ENCODE assay signal across 1 cellular context in the genomic region with DNA sequence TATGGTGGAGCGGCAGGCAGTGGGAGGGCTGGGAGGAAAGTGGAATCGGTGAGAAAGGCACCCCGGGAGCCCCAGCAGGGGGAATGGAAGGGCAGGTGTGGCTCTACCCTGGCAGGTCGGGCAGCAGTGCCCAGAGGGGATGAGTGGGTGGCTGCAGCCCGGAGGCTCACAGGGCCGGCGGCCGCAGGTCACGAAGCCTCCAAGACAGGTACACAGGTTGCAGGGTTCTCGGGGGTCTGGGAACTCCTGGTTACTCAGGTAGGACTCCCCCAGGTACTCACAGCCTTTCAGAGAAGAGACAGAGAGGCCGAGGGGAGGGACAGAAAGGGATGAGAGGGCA.
TF ChIP-seq lines count a peak whose summit lies in the region.

No MANE protein-coding gene starts in this region.

TF ChIP-seq in H1, 55 proteins besides CTCF, POLR2A, EP300 and RAD21:
- TF ChIP-seq SAP30 (IDR thresholded peaks at IDR 0.05; ENCODE audit: insufficient read depth, insufficient replicate concordance, low read length): no peak
- no peak for TF ChIP-seq RXRA (IDR thresholded peaks at IDR 0.05; ENCODE audit: insufficient read depth, low read depth, low read length)
- no peak for TF ChIP-seq HDAC6 (IDR thresholded peaks at IDR 0.05; ENCODE audit: low read depth, low read length)
- TF ChIP-seq SIX5 (IDR thresholded peaks at IDR 0.05; ENCODE audit: low read depth, low read length): no peak
- no peak for TF ChIP-seq NANOG (IDR thresholded peaks at IDR 0.05; ENCODE audit: insufficient read depth, low read depth, low read length, poor library complexity, severe bottlenecking)
- no peak for TF ChIP-seq MAFK (IDR thresholded peaks at IDR 0.05; ENCODE audit: low read depth, low read length)
TF ChIP-seq in H1: peak in this region for 0.
